1 cellular context compared by ENCODE assay signal in genomic region chr11:61873588-61874459, GRCh38.
TF ChIP-seq lines count a peak whose summit lies in the region.

No MANE protein-coding gene starts in this region.

TF ChIP-seq in IMR-90, 13 proteins besides CTCF, POLR2A, EP300 and RAD21:
- no peak for TF ChIP-seq RFX5 (IDR thresholded peaks at IDR 0.05; ENCODE audit: low read depth, low read length)
- no peak for TF ChIP-seq FOS (IDR thresholded peaks at IDR 0.05; ENCODE audit: low read depth, low read length)
- no peak for TF ChIP-seq MAZ (IDR thresholded peaks at IDR 0.05; ENCODE audit: borderline replicate concordance, low read depth, low read length)
- no peak for TF ChIP-seq RCOR1 (IDR thresholded peaks at IDR 0.05; ENCODE audit: insufficient replicate concordance, low read length)
- no peak for TF ChIP-seq BHLHE40 (IDR thresholded peaks at IDR 0.05; ENCODE audit: low read depth, low read length)
- no peak for TF ChIP-seq ELK1 (IDR thresholded peaks at IDR 0.05; ENCODE audit: borderline replicate concordance, low read depth, low read length)
